1 cellular context compared by ENCODE assay signal in genomic region chr16:56681939-56682702, GRCh38.
TF ChIP-seq lines count a peak whose summit lies in the region.

Gene MT1X (plus strand): TSS chr16:56682470. CDS start chr16:56682541, 71 bp downstream.

TF ChIP-seq in HepG2, 621 proteins besides CTCF, POLR2A, EP300 and RAD21 (continued from another document and continues in another):
- no peak for TF ChIP-seq ZBTB39 (CRISPR knock-in tag; IDR thresholded peaks at IDR 0.05)
- TF ChIP-seq HBP1 (CRISPR knock-in tag; IDR thresholded peaks at IDR 0.05; ENCODE audit: low read depth): peak; percentile 11; the same call in 1 of the 2 replicates
- TF ChIP-seq KAT8 (CRISPR knock-in tag; IDR thresholded peaks at IDR 0.05): peak; percentile 72
- TF ChIP-seq SP4 (CRISPR knock-in tag; IDR thresholded peaks at IDR 0.05): peak; percentile 58
- TF ChIP-seq ZNF549 (CRISPR knock-in tag; IDR thresholded peaks at IDR 0.05): no peak
- TF ChIP-seq ZBTB40 (IDR thresholded peaks at IDR 0.05): no peak
- peak; percentile 59; the same call in 1 of the 2 replicates for TF ChIP-seq ZBTB40 (CRISPR knock-in tag; IDR thresholded peaks at IDR 0.05)
- TF ChIP-seq SNAPC5 (CRISPR knock-in tag; IDR thresholded peaks at IDR 0.05; ENCODE audit: borderline replicate concordance): no peak
- TF ChIP-seq PAWR (CRISPR knock-in tag; IDR thresholded peaks at IDR 0.05; ENCODE audit: borderline replicate concordance): no peak
- no peak for TF ChIP-seq MNT (IDR thresholded peaks at IDR 0.05)
- TF ChIP-seq SATB2 (CRISPR knock-in tag; IDR thresholded peaks at IDR 0.05): no peak
- peak; percentile 68 for TF ChIP-seq GFI1 (CRISPR knock-in tag; IDR thresholded peaks at IDR 0.05; ENCODE audit: borderline replicate concordance)
- TF ChIP-seq ZNF12 (CRISPR knock-in tag; IDR thresholded peaks at IDR 0.05): peak; percentile 56; the same call in 1 of the 2 replicates
- TF ChIP-seq ATM (IDR thresholded peaks at IDR 0.05; ENCODE audit: borderline replicate concordance): no peak
- TF ChIP-seq ZNF83 (CRISPR knock-in tag; IDR thresholded peaks at IDR 0.05; ENCODE audit: borderline replicate concordance): no peak
- no peak for TF ChIP-seq ZKSCAN1 (IDR thresholded peaks at IDR 0.05; ENCODE audit: low read length)
- TF ChIP-seq SOX6 (IDR thresholded peaks at IDR 0.05): no peak
- TF ChIP-seq SOX6 (CRISPR knock-in tag; IDR thresholded peaks at IDR 0.05): peak; percentile 77
- peak; percentile 73 for TF ChIP-seq ZNF792 (CRISPR knock-in tag; IDR thresholded peaks at IDR 0.05)
- no peak for TF ChIP-seq ZZZ3 (CRISPR knock-in tag; IDR thresholded peaks at IDR 0.05; ENCODE audit: borderline replicate concordance)
- TF ChIP-seq SP140L (CRISPR knock-in tag; IDR thresholded peaks at IDR 0.05; ENCODE audit: borderline replicate concordance): no peak
- peak; percentile 33; the same call in 1 of the 2 replicates for TF ChIP-seq HMG20A (CRISPR knock-in tag; IDR thresholded peaks at IDR 0.05; ENCODE audit: borderline replicate concordance)
- peak; percentile 78 for TF ChIP-seq PHF8 (CRISPR knock-in tag; IDR thresholded peaks at IDR 0.05)
- TF ChIP-seq ASH2L (IDR thresholded peaks at IDR 0.05; ENCODE audit: insufficient read length, low read depth, low read length): peak; percentile 68
- TF ChIP-seq DBP (CRISPR knock-in tag; IDR thresholded peaks at IDR 0.05; ENCODE audit: not compliant biosample characterization): no peak
- peak; percentile 61 for TF ChIP-seq FOXP4 (CRISPR knock-in tag; IDR thresholded peaks at IDR 0.05)
- TF ChIP-seq YEATS2 (CRISPR knock-in tag; IDR thresholded peaks at IDR 0.05; ENCODE audit: borderline replicate concordance): 0 out of 2 replicates have a peak, but pooled peaks have one; percentile 64
- TF ChIP-seq ZNF780A (CRISPR knock-in tag; IDR thresholded peaks at IDR 0.05): no peak
- TF ChIP-seq NFIB (CRISPR knock-in tag; IDR thresholded peaks at IDR 0.05; ENCODE audit: borderline replicate concordance): no peak
- TF ChIP-seq ZNF3 (CRISPR knock-in tag; IDR thresholded peaks at IDR 0.05): peak; percentile 61; the same call in 1 of the 2 replicates
